8 cellular contexts compared by ENCODE assay signal in the genomic region with DNA sequence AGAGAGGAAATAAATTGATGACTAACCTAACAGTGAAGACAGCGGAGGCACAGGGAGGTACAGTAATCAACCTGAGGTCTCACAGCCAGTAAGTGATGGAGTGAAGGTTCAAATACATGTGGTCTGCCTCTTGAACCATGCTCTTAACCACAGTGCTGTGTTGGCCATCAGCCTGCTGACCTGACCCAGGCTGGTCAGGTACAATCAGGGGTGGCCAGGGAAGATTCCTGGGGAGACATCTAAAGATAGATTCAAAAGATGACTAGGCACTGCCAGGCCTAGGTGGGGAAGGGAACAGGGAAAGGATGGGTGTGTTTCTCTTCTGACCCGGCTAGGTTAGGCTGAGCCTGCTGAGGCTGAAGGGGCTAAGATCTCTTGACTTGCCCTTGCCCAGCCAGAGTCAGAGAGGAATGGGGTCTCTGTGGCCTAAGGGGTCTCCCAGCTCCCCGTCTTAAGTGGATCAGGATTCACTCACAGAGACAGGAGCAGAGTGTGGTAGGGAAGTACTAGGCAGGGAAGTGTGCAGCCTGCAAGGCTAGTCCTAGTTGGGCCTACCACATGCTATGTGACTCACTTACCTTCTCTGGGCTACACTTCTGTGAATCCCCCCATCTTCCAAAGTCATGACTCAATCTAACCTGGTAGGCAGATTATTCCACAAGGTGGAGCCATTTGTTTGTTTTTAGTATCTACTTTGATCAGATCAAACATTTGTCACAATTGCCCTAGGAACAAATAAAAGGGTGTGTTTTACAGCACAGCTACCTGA. TPM values are rescaled to one million over a fixed set of nuclear protein-coding genes. Genes with fewer than 3 reads are reported as not detected.
DNase-seq lines count a peak whose midpoint lies in the region; ATAC-seq, FAIRE-seq and TF ChIP-seq lines count a peak whose summit lies in the region.

No MANE protein-coding gene starts in this region.

- TF ChIP-seq CTCF in astrocyte of the cerebellum (IDR thresholded peaks at IDR 0.05; ENCODE audit: low read depth, low read length, missing control alignments), result peak; percentile 50
- peak; percentile 41 for TF ChIP-seq CTCF in kidney epithelial cell (IDR thresholded peaks at IDR 0.05; ENCODE audit: insufficient read depth, low read length, poor library complexity, severe bottlenecking)

- no peak for ATAC-seq in GM18868 (IDR thresholded peaks at IDR 0.05; ENCODE audit: unreplicated experiment)

- H3K4me3 ChIP-seq in astrocyte of the cerebellum (ENCODE audit: low read depth, low read length), result no peak overlapping the region
- H3K4me3 ChIP-seq in kidney epithelial cell (ENCODE audit: low read depth, low read length), result no peak overlapping the region

- no peak for FAIRE-seq in HTR-8/SVneo (lab: Jason Lieb, UNC)

- no peaks in the 10 kb centered on the region for H3K36me3 ChIP-seq in kidney epithelial cell (ENCODE audit: control insufficient read depth, insufficient read depth, low read length)

- in situ Hi-C loops in astrocyte of the cerebellum (cut with HindIII; ENCODE audit: low sequenced_read_pairs), result no loop called here

- DNase-seq in Daoy (ENCODE audit: low read depth) (peak; percentile 65), HTR-8/SVneo (ENCODE audit: insufficient read length, low spot score) (peak; percentile 41), RPMI8226 (peak; percentile 58), astrocyte of the cerebellum (ENCODE audit: low read depth) (peak; percentile 66), kidney epithelial cell (ENCODE audit: low read depth) (no peak), superior temporal gyrus (ENCODE audit: extremely low spot score) (peak; percentile 86), epidermal melanocyte (ENCODE audit: insufficient read length, low spot score) (no peak)

- H3K27me3 ChIP-seq in kidney epithelial cell (ENCODE audit: control insufficient read depth, insufficient read depth, low read length), result no peaks in the 10 kb centered on the region

RNA-seq across cellular contexts. Expression of a gene that starts 10.4 kb away (rescaled TPM):
- total RNA-seq in Daoy (2014; rRNA removed; shearing (Covaris generic)), result 16.1 and 20.5 TPM in 2 replicates
- total RNA-seq in kidney epithelial cell, result 108 and 133 TPM in 2 replicates

RNA-seq across cellular contexts. Expression of a gene that starts 22.0 kb away (rescaled TPM):
- total RNA-seq in Daoy (2014; rRNA removed; shearing (Covaris generic)), result 10.6 and 12.9 TPM in 2 replicates
- 10.3 and 13.3 TPM in 2 replicates for total RNA-seq in kidney epithelial cell

Comparison
In these comparisons a context has a peak if more than half of its experiments do, and no peak if none do; other contexts are left out.
1. DNase-seq: peak in Daoy (single experiment), HTR-8/SVneo (single experiment), RPMI8226 (single experiment), astrocyte of the cerebellum (single experiment) and superior temporal gyrus (single experiment); none in kidney epithelial cell (single experiment) and epidermal melanocyte (single experiment).